Comparison of ENCODE assay signal across 1 cellular context in genomic region chr14:92458959-92459478, GRCh38.
TF ChIP-seq lines count a peak whose summit lies in the region.

No MANE protein-coding gene starts in this region.

TF ChIP-seq in GM23338, 12 proteins besides CTCF, POLR2A, EP300 and RAD21 (continued from another document):
- no peak for TF ChIP-seq ZNF462 (CRISPR knock-in tag; IDR thresholded peaks at IDR 0.05)
- TF ChIP-seq STAT1 (IDR thresholded peaks at IDR 0.05; ENCODE audit: unreplicated experiment), result no peak
- TF ChIP-seq EZH2phosphoT487 (IDR thresholded peaks at IDR 0.05; ENCODE audit: unreplicated experiment), result no peak
